1 cellular context compared by ENCODE assay signal in the genomic region with DNA sequence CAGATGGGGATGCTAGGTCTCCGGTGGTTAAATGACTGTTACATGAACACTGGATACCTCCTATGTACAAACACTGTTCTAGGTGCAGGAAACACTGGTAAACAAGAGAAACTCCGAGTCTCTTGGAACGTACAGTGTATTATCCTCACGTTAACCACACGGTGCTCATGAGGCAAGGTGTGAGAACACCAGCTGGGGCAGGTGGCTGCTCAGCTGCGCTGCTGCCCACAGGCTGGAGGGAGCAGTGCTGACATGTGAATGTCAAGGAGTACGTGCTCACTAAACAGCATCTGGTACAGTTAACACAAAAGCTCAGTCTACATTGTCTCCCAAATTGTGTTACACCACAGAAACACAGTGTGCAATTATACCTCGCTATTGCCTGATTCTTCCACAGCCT.
TF ChIP-seq lines count a peak whose summit lies in the region.

No MANE protein-coding gene starts in this region.

TF ChIP-seq in H1, 55 proteins besides CTCF, POLR2A, EP300 and RAD21:
- TF ChIP-seq SRF (IDR thresholded peaks at IDR 0.05; ENCODE audit: low read depth, low read length) (no peak), SUZ12 (IDR thresholded peaks at IDR 0.05; ENCODE audit: low read length) (no peak), CHD1 (IDR thresholded peaks at IDR 0.05; ENCODE audit: low read depth, low read length) (no peak)
- TF ChIP-seq, protein P1, sequence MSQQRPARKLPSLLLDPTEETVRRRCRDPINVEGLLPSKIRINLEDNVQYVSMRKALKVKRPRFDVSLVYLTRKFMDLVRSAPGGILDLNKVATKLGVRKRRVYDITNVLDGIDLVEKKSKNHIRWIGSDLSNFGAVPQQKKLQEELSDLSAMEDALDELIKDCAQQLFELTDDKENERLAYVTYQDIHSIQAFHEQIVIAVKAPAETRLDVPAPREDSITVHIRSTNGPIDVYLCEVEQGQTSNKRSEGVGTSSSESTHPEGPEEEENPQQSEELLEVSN (IDR thresholded peaks at IDR 0.05) = peak; percentile 36; the same call in 1 of the 2 replicates
- TF ChIP-seq, protein P2, sequence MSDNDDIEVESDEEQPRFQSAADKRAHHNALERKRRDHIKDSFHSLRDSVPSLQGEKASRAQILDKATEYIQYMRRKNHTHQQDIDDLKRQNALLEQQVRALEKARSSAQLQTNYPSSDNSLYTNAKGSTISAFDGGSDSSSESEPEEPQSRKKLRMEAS (IDR thresholded peaks at IDR 0.05) = peak; percentile 69
